Comparison of ENCODE assay signal across 1 cellular context in the genomic region with DNA sequence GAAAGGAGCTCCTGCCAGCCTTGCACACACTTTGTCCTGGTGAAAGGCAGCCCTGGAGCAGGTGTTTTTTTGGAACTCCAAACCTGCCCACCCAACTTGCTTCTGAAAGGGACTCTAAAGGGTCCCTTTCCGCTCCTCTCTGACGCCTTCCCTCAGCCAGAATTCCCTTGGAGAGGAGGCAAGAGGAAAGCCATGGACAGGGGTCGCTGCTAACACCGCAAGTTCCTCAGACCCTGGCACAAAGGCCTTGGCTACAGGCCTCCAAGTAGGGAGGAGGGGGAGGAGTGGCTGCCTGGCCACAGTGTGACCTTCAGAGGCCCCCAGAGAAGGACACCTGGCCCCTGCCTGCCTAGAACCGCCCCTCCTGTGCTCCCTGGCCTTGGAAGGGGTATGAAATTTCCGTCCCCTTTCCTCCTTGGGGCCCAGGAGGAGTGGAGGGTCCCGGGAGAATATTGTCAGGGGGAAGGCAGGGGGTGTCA.
TF ChIP-seq lines count a peak whose summit lies in the region.

No MANE protein-coding gene starts in this region.

TF ChIP-seq in HepG2, 621 proteins besides CTCF, POLR2A, EP300 and RAD21 (continued from another document and continues in another):
- TF ChIP-seq, protein P1, sequence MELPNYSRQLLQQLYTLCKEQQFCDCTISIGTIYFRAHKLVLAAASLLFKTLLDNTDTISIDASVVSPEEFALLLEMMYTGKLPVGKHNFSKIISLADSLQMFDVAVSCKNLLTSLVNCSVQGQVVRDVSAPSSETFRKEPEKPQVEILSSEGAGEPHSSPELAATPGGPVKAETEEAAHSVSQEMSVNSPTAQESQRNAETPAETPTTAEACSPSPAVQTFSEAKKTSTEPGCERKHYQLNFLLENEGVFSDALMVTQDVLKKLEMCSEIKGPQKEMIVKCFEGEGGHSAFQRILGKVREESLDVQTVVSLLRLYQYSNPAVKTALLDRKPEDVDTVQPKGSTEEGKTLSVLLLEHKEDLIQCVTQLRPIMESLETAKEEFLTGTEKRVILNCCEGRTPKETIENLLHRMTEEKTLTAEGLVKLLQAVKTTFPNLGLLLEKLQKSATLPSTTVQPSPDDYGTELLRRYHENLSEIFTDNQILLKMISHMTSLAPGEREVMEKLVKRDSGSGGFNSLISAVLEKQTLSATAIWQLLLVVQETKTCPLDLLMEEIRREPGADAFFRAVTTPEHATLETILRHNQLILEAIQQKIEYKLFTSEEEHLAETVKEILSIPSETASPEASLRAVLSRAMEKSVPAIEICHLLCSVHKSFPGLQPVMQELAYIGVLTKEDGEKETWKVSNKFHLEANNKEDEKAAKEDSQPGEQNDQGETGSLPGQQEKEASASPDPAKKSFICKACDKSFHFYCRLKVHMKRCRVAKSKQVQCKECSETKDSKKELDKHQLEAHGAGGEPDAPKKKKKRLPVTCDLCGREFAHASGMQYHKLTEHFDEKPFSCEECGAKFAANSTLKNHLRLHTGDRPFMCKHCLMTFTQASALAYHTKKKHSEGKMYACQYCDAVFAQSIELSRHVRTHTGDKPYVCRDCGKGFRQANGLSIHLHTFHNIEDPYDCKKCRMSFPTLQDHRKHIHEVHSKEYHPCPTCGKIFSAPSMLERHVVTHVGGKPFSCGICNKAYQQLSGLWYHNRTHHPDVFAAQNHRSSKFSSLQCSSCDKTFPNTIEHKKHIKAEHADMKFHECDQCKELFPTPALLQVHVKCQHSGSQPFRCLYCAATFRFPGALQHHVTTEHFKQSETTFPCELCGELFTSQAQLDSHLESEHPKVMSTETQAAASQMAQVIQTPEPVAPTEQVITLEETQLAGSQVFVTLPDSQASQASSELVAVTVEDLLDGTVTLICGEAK (IDR thresholded peaks at IDR 0.05), result no peak
- TF ChIP-seq, protein P1 (CRISPR knock-in tag; IDR thresholded peaks at IDR 0.05), result no peak
- TF ChIP-seq ZNF232 (CRISPR knock-in tag; IDR thresholded peaks at IDR 0.05; ENCODE audit: borderline replicate concordance), result no peak
- TF ChIP-seq CENPT (CRISPR knock-in tag; IDR thresholded peaks at IDR 0.05; ENCODE audit: low read depth), result no peak
- TF ChIP-seq, protein P2, sequence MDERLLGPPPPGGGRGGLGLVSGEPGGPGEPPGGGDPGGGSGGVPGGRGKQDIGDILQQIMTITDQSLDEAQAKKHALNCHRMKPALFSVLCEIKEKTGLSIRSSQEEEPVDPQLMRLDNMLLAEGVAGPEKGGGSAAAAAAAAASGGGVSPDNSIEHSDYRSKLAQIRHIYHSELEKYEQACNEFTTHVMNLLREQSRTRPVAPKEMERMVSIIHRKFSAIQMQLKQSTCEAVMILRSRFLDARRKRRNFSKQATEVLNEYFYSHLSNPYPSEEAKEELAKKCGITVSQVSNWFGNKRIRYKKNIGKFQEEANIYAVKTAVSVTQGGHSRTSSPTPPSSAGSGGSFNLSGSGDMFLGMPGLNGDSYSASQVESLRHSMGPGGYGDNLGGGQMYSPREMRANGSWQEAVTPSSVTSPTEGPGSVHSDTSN (CRISPR knock-in tag; IDR thresholded peaks at IDR 0.05), result no peak
- TF ChIP-seq RXRA (CRISPR knock-in tag; IDR thresholded peaks at IDR 0.05), result no peak
- TF ChIP-seq, protein P3, sequence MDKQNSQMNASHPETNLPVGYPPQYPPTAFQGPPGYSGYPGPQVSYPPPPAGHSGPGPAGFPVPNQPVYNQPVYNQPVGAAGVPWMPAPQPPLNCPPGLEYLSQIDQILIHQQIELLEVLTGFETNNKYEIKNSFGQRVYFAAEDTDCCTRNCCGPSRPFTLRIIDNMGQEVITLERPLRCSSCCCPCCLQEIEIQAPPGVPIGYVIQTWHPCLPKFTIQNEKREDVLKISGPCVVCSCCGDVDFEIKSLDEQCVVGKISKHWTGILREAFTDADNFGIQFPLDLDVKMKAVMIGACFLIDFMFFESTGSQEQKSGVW (CRISPR knock-in tag; IDR thresholded peaks at IDR 0.05; ENCODE audit: borderline replicate concordance), result no peak
- no peak for TF ChIP-seq NR2F6 (IDR thresholded peaks at IDR 0.05)
- TF ChIP-seq NR2F6 (CRISPR knock-in tag; IDR thresholded peaks at IDR 0.05), result no peak
- no peak for TF ChIP-seq GATA4 (IDR thresholded peaks at IDR 0.05; ENCODE audit: borderline replicate concordance, low read depth)
- no peak for TF ChIP-seq EED (CRISPR knock-in tag; IDR thresholded peaks at IDR 0.05)
- TF ChIP-seq, protein P4, sequence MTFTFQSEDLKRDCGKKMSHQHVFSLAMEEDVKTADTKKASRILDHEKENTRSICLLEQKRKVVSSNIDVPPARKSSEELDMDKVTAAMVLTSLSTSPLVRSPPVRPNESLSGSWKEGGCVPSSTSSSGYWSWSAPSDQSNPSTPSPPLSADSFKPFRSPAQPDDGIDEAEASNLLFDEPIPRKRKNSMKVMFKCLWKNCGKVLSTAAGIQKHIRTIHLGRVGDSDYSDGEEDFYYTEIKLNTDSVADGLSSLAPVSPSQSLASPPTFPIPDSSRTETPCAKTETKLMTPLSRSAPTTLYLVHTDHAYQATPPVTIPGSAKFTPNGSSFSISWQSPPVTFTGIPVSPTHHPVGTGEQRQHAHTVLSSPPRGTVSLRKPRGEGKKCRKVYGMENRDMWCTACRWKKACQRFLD (CRISPR knock-in tag; IDR thresholded peaks at IDR 0.05; ENCODE audit: borderline replicate concordance), result no peak
- TF ChIP-seq, protein P5, sequence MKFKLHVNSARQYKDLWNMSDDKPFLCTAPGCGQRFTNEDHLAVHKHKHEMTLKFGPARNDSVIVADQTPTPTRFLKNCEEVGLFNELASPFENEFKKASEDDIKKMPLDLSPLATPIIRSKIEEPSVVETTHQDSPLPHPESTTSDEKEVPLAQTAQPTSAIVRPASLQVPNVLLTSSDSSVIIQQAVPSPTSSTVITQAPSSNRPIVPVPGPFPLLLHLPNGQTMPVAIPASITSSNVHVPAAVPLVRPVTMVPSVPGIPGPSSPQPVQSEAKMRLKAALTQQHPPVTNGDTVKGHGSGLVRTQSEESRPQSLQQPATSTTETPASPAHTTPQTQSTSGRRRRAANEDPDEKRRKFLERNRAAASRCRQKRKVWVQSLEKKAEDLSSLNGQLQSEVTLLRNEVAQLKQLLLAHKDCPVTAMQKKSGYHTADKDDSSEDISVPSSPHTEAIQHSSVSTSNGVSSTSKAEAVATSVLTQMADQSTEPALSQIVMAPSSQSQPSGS (CRISPR knock-in tag; IDR thresholded peaks at IDR 0.05), result no peak
- TF ChIP-seq GPN1 (CRISPR knock-in tag; IDR thresholded peaks at IDR 0.05; ENCODE audit: borderline replicate concordance), result no peak
- TF ChIP-seq ZNF274 (CRISPR knock-in tag; IDR thresholded peaks at IDR 0.05), result no peak
- TF ChIP-seq MBNL3 (CRISPR knock-in tag; conservative IDR thresholded peaks at IDR 0.05), result no peak
- peak; percentile 81 for TF ChIP-seq RBM22 (optimal IDR thresholded peaks at IDR 0.05; ENCODE audit: low read length)
- no peak for TF ChIP-seq YY1 (IDR thresholded peaks at IDR 0.05; ENCODE audit: insufficient read depth, insufficient replicate concordance, low read depth, low read length)
- TF ChIP-seq ZNF329 (CRISPR knock-in tag; IDR thresholded peaks at IDR 0.05; ENCODE audit: low read depth), result no peak
- no peak for TF ChIP-seq GABPA (IDR thresholded peaks at IDR 0.05; ENCODE audit: low read depth, low read length)
- no peak for TF ChIP-seq GABPA (CRISPR knock-in tag; IDR thresholded peaks at IDR 0.05; ENCODE audit: low read depth)
- no peak for TF ChIP-seq ZNF629 (CRISPR knock-in tag; conservative IDR thresholded peaks at IDR 0.05)
- TF ChIP-seq ERF (CRISPR knock-in tag; IDR thresholded peaks at IDR 0.05), result 0 out of 2 replicates have a peak, but pooled peaks have one; percentile 8
- TF ChIP-seq ZNF282 (IDR thresholded peaks at IDR 0.05; ENCODE audit: partially characterized antibody), result no peak
- TF ChIP-seq SIX4 (CRISPR knock-in tag; IDR thresholded peaks at IDR 0.05), result no peak
- TF ChIP-seq, protein P6, sequence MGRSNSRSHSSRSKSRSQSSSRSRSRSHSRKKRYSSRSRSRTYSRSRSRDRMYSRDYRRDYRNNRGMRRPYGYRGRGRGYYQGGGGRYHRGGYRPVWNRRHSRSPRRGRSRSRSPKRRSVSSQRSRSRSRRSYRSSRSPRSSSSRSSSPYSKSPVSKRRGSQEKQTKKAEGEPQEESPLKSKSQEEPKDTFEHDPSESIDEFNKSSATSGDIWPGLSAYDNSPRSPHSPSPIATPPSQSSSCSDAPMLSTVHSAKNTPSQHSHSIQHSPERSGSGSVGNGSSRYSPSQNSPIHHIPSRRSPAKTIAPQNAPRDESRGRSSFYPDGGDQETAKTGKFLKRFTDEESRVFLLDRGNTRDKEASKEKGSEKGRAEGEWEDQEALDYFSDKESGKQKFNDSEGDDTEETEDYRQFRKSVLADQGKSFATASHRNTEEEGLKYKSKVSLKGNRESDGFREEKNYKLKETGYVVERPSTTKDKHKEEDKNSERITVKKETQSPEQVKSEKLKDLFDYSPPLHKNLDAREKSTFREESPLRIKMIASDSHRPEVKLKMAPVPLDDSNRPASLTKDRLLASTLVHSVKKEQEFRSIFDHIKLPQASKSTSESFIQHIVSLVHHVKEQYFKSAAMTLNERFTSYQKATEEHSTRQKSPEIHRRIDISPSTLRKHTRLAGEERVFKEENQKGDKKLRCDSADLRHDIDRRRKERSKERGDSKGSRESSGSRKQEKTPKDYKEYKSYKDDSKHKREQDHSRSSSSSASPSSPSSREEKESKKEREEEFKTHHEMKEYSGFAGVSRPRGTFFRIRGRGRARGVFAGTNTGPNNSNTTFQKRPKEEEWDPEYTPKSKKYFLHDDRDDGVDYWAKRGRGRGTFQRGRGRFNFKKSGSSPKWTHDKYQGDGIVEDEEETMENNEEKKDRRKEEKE (IDR thresholded peaks at IDR 0.05), result no peak
- TF ChIP-seq, protein P7, sequence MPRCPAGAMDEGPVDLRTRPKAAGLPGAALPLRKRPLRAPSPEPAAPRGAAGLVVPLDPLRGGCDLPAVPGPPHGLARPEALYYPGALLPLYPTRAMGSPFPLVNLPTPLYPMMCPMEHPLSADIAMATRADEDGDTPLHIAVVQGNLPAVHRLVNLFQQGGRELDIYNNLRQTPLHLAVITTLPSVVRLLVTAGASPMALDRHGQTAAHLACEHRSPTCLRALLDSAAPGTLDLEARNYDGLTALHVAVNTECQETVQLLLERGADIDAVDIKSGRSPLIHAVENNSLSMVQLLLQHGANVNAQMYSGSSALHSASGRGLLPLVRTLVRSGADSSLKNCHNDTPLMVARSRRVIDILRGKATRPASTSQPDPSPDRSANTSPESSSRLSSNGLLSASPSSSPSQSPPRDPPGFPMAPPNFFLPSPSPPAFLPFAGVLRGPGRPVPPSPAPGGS (CRISPR knock-in tag; IDR thresholded peaks at IDR 0.05), result no peak
- TF ChIP-seq FOXP1 (IDR thresholded peaks at IDR 0.05), result no peak
- no peak for TF ChIP-seq FOXP1 (CRISPR knock-in tag; IDR thresholded peaks at IDR 0.05)
- no peak for TF ChIP-seq RFXANK (CRISPR knock-in tag; IDR thresholded peaks at IDR 0.05)
- TF ChIP-seq, protein P8, sequence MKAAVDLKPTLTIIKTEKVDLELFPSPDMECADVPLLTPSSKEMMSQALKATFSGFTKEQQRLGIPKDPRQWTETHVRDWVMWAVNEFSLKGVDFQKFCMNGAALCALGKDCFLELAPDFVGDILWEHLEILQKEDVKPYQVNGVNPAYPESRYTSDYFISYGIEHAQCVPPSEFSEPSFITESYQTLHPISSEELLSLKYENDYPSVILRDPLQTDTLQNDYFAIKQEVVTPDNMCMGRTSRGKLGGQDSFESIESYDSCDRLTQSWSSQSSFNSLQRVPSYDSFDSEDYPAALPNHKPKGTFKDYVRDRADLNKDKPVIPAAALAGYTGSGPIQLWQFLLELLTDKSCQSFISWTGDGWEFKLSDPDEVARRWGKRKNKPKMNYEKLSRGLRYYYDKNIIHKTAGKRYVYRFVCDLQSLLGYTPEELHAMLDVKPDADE (CRISPR knock-in tag; IDR thresholded peaks at IDR 0.05), result no peak
- TF ChIP-seq ZNF263 (CRISPR knock-in tag; IDR thresholded peaks at IDR 0.05), result peak; percentile 95
- no peak for TF ChIP-seq ZNF737 (CRISPR knock-in tag; IDR thresholded peaks at IDR 0.05; ENCODE audit: borderline replicate concordance)
- no peak for TF ChIP-seq NFYC (CRISPR knock-in tag; IDR thresholded peaks at IDR 0.05)
- TF ChIP-seq TEAD2 (CRISPR knock-in tag; IDR thresholded peaks at IDR 0.05), result no peak
- no peak for TF ChIP-seq MATR3 (CRISPR knock-in tag; IDR thresholded peaks at IDR 0.05)
- TF ChIP-seq, protein P9, sequence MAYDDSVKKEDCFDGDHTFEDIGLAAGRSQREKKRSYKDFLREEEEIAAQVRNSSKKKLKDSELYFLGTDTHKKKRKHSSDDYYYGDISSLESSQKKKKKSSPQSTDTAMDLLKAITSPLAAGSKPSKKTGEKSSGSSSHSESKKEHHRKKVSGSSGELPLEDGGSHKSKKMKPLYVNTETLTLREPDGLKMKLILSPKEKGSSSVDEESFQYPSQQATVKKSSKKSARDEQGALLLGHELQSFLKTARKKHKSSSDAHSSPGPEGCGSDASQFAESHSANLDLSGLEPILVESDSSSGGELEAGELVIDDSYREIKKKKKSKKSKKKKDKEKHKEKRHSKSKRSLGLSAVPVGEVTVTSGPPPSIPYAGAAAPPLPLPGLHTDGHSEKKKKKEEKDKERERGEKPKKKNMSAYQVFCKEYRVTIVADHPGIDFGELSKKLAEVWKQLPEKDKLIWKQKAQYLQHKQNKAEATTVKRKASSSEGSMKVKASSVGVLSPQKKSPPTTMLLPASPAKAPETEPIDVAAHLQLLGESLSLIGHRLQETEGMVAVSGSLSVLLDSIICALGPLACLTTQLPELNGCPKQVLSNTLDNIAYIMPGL (CRISPR knock-in tag; IDR thresholded peaks at IDR 0.05; ENCODE audit: borderline replicate concordance in 1 of 2, low read depth in 1 of 2), result no peak
- TF ChIP-seq KAT7 (CRISPR knock-in tag; IDR thresholded peaks at IDR 0.05; ENCODE audit: borderline replicate concordance), result 0 out of 2 replicates have a peak, but pooled peaks have one; percentile 16
- TF ChIP-seq ZNF143 (CRISPR knock-in tag; IDR thresholded peaks at IDR 0.05), result no peak
